ENCODE assay signal across 8 cellular contexts in genomic region chr12:121803861-121804416, GRCh38. TPM values are rescaled to one million over a fixed set of nuclear protein-coding genes. Genes with fewer than 3 reads are reported as not detected.
A peak's percentile ranks its signal among the peaks of the same experiment; 100 is the strongest.
DNase-seq lines count a peak whose midpoint lies in the region; ATAC-seq and TF ChIP-seq lines count a peak whose summit lies in the region.

SETD1B (plus strand) TSS chr12:121804009; CDS start chr12:121804738, 729 bp downstream.

- H3K27ac Mint-ChIP-seq in CD8-positive, alpha-beta memory T cell, result peak within 1 kb of the TSS; percentile 96 to 99 (median 98)

- peaks cover 16% of the 10 kb centered on the region for H3K36me3 ChIP-seq in CD8-positive, alpha-beta memory T cell (ENCODE audit: insufficient read depth, low read length)
- H3K36me3 ChIP-seq in SK-N-SH (replicated peaks in 1 of 2; ENCODE audit: control insufficient read depth in 1 of 2, insufficient read depth in 2 of 2, low read length in 1 of 2) (peaks cover 13 to 14% of the 10 kb centered on the region in 2 experiments), brain microvascular endothelial cell (replicated peaks) (peaks cover 11% of the 10 kb centered on the region), gastrocnemius medialis (peaks cover 0 to 15% of the 10 kb centered on the region in 2 donors)

- POLR2A ChIA-PET in CD8-positive, alpha-beta memory T cell (lab: Charles Lee), result interaction anchor here (0.5 to 12.2 kb wide), 19 partner anchors 8 to 902 kb away, joined by 3 to 277 read pairs (median 4); partner anchors contain the start of genes DIABLO, ORAI1, PSMD9 and RHOF
- POLR2A ChIA-PET in SK-N-SH (lab: Yijun Ruan, JAX), result interaction anchor here (1.3 to 3.4 kb wide), 4 partner anchors 7 to 220 kb away, joined by 3 to 30 read pairs (median 7); partner anchors contain the start of gene PSMD9

- CTCF ChIA-PET in CD8-positive, alpha-beta memory T cell (lab: Charles Lee), result interaction anchor here (38.2 to 44.0 kb wide), 2 partner anchors 4 to 22 kb away, joined by 1908 read pairs; partner anchors contain the start of genes RHOF and SETD1B
- CTCF ChIA-PET in SK-N-SH (lab: Yijun Ruan, JAX), result interaction anchor here (0.6 to 18.3 kb wide), 4 partner anchors 8 to 1169 kb away, joined by 3 to 675 read pairs (median 14); partner anchors contain the start of genes PSMD9 and RHOF

- 5% methylated on average over 21 of the region's 74 CpGs for WGBS in SK-N-SH (ENCODE audit: low lambda C conversion rate)

- no peaks in the 10 kb centered on the region for H3K9me3 Mint-ChIP-seq in CD8-positive, alpha-beta memory T cell

- DNase-seq in CD8-positive, alpha-beta memory T cell, result peak in 3 of 5 donors; percentile 55 to 65 (median 64)
- peak; percentile 80 to 83 for DNase-seq in HL-60 (ENCODE audit: low read depth in 1 of 2, low spot score in 1 of 2)
- peak; percentile 65 for DNase-seq in SK-N-SH
- DNase-seq in brain microvascular endothelial cell, result no peak
- peak in 1 of 2 donors; percentile 68 for DNase-seq in gastrocnemius medialis

- peaks cover 0 to 65% (median 5%) of the 10 kb centered on the region in 3 donors for H3K36me3 Mint-ChIP-seq in CD8-positive, alpha-beta memory T cell

- H3K27ac ChIP-seq in CD8-positive, alpha-beta memory T cell (ENCODE audit: low read depth, low read length), result peak within 1 kb of the TSS; percentile 94
- H3K27ac ChIP-seq in HL-60 (replicated peaks) (peak within 1 kb of the TSS; percentile 98), SK-N-SH (ENCODE audit: low read depth in 2 of 2, low read length in 1 of 2) (peak within 1 kb of the TSS; percentile 98 to 99), brain microvascular endothelial cell (peak within 1 kb of the TSS; percentile 97), gastrocnemius medialis (peak within 1 kb of the TSS; percentile 97 to 100 (median 99))

- peaks cover 24 to 38% (median 36%) of the 10 kb centered on the region in 3 donors for H3K4me1 Mint-ChIP-seq in CD8-positive, alpha-beta memory T cell

- TF ChIP-seq POLR2A in gastrocnemius medialis (IDR thresholded peaks at IDR 0.05), result peak in 1 of 2 donors; percentile 67

- TF ChIP-seq RAD21 in SK-N-SH (IDR thresholded peaks at IDR 0.05; ENCODE audit: low read length), result no peak

- H3K4me2 ChIP-seq in SK-N-SH, result peak within 1 kb of the TSS; percentile 89

- H3K4me1 ChIP-seq in CD8-positive, alpha-beta memory T cell (ENCODE audit: insufficient read depth, low read length), result peaks cover 23% of the 10 kb centered on the region
- H3K4me1 ChIP-seq in SK-N-SH (ENCODE audit: control insufficient read depth in 1 of 2, insufficient read depth in 2 of 2, low read depth in 1 of 2, low read length in 1 of 2) (peaks cover 11 to 21% of the 10 kb centered on the region in 2 experiments; a peak in 2 of 4 replicates), gastrocnemius medialis (peaks cover 30 to 31% of the 10 kb centered on the region in 2 donors)

- peak within 1 kb of the TSS; percentile 82; the same call in 1 of the 2 replicates for H2AFZ ChIP-seq in SK-N-SH (ENCODE audit: low read depth)

- no peaks in the 10 kb centered on the region for H3K27me3 ChIP-seq in CD8-positive, alpha-beta memory T cell (ENCODE audit: insufficient read depth, low read length, poor library complexity, severe bottlenecking)
- H3K27me3 ChIP-seq in HL-60 (ENCODE audit: insufficient read depth, poor library complexity, severe bottlenecking) (no peaks in the 10 kb centered on the region), SK-N-SH (ENCODE audit: insufficient read depth) (no peaks in the 10 kb centered on the region), brain microvascular endothelial cell (replicated peaks) (no peaks in the 10 kb centered on the region), gastrocnemius medialis (no peaks in the 10 kb centered on the region)

- no peaks in the 10 kb centered on the region for H3K9me3 ChIP-seq in CD8-positive, alpha-beta memory T cell (ENCODE audit: low read length)
- H3K9me3 ChIP-seq in SK-N-SH (no peaks in the 10 kb centered on the region), iPS-18c (ENCODE audit: control insufficient read depth, insufficient read depth, low read length) (no peaks in the 10 kb centered on the region), gastrocnemius medialis (no peaks in the 10 kb centered on the region)

- H3K79me2 ChIP-seq in SK-N-SH (ENCODE audit: insufficient read depth), result peaks cover 71% of the 10 kb centered on the region

- H3K4me3 Mint-ChIP-seq in CD8-positive, alpha-beta memory T cell, result peak within 1 kb of the TSS; percentile 93 to 100 (median 97)

- ATAC-seq in gastrocnemius medialis, result peak; percentile 13 to 15
- no peak for ATAC-seq in GM21423 (IDR thresholded peaks at IDR 0.05; ENCODE audit: unreplicated experiment)
- no peak for ATAC-seq in GM21576 (IDR thresholded peaks at IDR 0.05; ENCODE audit: unreplicated experiment)

- no peaks in the 10 kb centered on the region for H3K9me2 ChIP-seq in SK-N-SH

- no peak for TF ChIP-seq EP300 in SK-N-SH (IDR thresholded peaks at IDR 0.05; ENCODE audit: borderline replicate concordance in 1 of 2, low read depth in 1 of 2, low read length in 1 of 2)

- peak within 1 kb of the TSS; percentile 83 for H3K4me3 ChIP-seq in CD8-positive, alpha-beta memory T cell (ENCODE audit: low read length)
- H3K4me3 ChIP-seq in HL-60 (replicated peaks; ENCODE audit: insufficient read depth, low read length) (peak within 1 kb of the TSS; percentile 82), SK-N-SH (ENCODE audit: low read depth in 2 of 2, low read length in 1 of 2) (peak within 1 kb of the TSS; percentile 73 to 91), brain microvascular endothelial cell (ENCODE audit: low read depth, low read length) (peak within 1 kb of the TSS; percentile 68), iPS-18c (ENCODE audit: insufficient read depth, low read depth, low read length) (peak within 1 kb of the TSS; percentile 86), gastrocnemius medialis (peak within 1 kb of the TSS; percentile 75 to 86 (median 78))

- in situ Hi-C loops in brain microvascular endothelial cell (cut with HindIII; ENCODE audit: low pct_ligation_motif_present, low sequenced_read_pairs), result no loop called here
- in situ Hi-C loops in gastrocnemius medialis (cut with MboI; ENCODE audit: low sequenced_read_pairs in 4 of 4), result no loop called here

- peak within 1 kb of the TSS; percentile 93 for H3K9ac ChIP-seq in SK-N-SH

- TF ChIP-seq CTCF in HL-60 (IDR thresholded peaks at IDR 0.05; ENCODE audit: insufficient read depth, low read length), result no peak
- no peak for TF ChIP-seq CTCF in SK-N-SH (IDR thresholded peaks at IDR 0.05)
- TF ChIP-seq CTCF in brain microvascular endothelial cell (IDR thresholded peaks at IDR 0.05; ENCODE audit: low read depth, low read length, missing control alignments), result no peak
- no peak for TF ChIP-seq CTCF in gastrocnemius medialis (IDR thresholded peaks at IDR 0.05 in 4 of 5, conservative IDR thresholded peaks at IDR 0.05 in 1 of 5)

- H3K27me3 Mint-ChIP-seq in CD8-positive, alpha-beta memory T cell, result peaks cover 0 to 1% of the 10 kb centered on the region in 2 donors

- H4K20me1 ChIP-seq in SK-N-SH (ENCODE audit: insufficient read depth), result peaks cover 8% of the 10 kb centered on the region

- peaks cover 29% of the 10 kb centered on the region for H3F3A ChIP-seq in SK-N-SH (replicated peaks; ENCODE audit: insufficient read depth)

- intact Hi-C loops in gastrocnemius medialis (cut with DNase I; ENCODE audit: low total_unique reads), result no loop called here

TF ChIP-seq in SK-N-SH, 30 proteins besides CTCF, POLR2A, EP300 and RAD21 (continues in another document):
- TF ChIP-seq TEAD4 (IDR thresholded peaks at IDR 0.05; ENCODE audit: borderline replicate concordance, insufficient read depth), result no peak
- no peak for TF ChIP-seq FOSL2 (IDR thresholded peaks at IDR 0.05; ENCODE audit: borderline replicate concordance, low read depth)
- no peak for TF ChIP-seq GABPA (IDR thresholded peaks at IDR 0.05; ENCODE audit: low read depth)
- TF ChIP-seq REST (IDR thresholded peaks at IDR 0.05; ENCODE audit: low read depth, low read length), result no peak
- TF ChIP-seq PBX3 (IDR thresholded peaks at IDR 0.05), result no peak
- no peak for TF ChIP-seq FOXJ3 (CRISPR knock-in tag; IDR thresholded peaks at IDR 0.05)
- no peak for TF ChIP-seq MXI1 (IDR thresholded peaks at IDR 0.05; ENCODE audit: low read depth, low read length)

RNA-seq across cellular contexts. Expression of gene SETD1B, which starts in this region (rescaled TPM):
- total RNA-seq in CD8-positive, alpha-beta memory T cell, result 10 to 100 TPM; 31.3 to 31.9 TPM
- polyA plus RNA-seq in CD8-positive, alpha-beta memory T cell, result 2.4 TPM
- 1.2 and 2.0 TPM in 2 replicates for polyA plus RNA-seq in SK-N-SH (2012; rRNA removed)
- polyA plus RNA-seq in SK-N-SH (2012; cell fraction: cytosol; rRNA removed), result 1.5 and 1.8 TPM in 2 replicates
- polyA plus RNA-seq in SK-N-SH (2012; cell fraction: nucleus; rRNA removed), result 8.4 and 11.5 TPM in 2 replicates
- total RNA-seq in gastrocnemius medialis, result 1 to 10 TPM; 2.2 to 9.3 (median 6.2) TPM

Comparison
In these comparisons a context has a peak if more than half of its experiments do, and no peak if none do; other contexts are left out.
1. ATAC-seq: peak in gastrocnemius medialis (2 of 2); none in GM21423 (single experiment) and GM21576 (single experiment).
2. Peak in every context shown above with its lines, with median percentiles within 50 percentile points of each other: H3K27ac ChIP-seq and H3K4me3 ChIP-seq.